Comparison of ENCODE assay signal across 24 cellular contexts in the genomic region with DNA sequence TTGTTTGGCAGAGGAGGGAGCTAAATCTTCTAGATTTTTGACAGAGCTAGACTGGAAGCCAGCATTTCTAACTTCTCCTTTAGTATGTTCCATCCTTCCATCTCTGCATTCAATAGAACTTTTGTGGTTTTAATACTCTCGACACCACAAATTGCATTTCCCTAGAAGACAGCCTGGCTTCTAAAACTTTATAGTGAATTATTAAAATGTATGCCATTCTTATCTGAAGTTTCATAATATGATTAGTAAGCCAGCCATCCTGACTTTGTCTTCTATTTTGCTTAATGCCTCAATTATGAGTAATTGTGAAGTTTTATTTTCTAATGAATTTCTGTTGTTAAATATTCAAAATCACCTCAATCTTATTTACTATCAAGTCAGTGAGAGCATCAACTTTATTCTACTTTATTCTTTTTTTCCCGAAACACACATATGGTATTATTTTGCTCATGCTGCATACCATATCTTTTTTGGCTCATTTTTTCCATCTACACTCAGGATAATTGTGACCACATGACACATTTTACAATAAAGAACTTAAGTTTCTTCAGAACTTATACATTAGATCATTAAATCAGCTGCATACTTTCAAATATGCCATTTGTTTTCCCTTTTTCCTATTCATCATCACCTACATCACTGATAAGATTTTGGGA. TPM values are rescaled to one million over a fixed set of nuclear protein-coding genes. Genes with fewer than 3 reads are reported as not detected.
DNase-seq lines count a peak whose midpoint lies in the region; ATAC-seq and TF ChIP-seq lines count a peak whose summit lies in the region.
"Had no signal": no experiment of that assay in that cellular context is flagged by ENCODE, and none has a peak within 500 bp of the region (broad histone marks: within the 10 kb centered on the region; RNA-seq: fewer than 3 reads in every experiment).

No MANE protein-coding gene starts in this region.

- H3K4me3 ChIP-seq in GM23338, result no peak overlapping the region
- H3K4me3 ChIP-seq: PC-9 had no signal

- H3K4me1 Mint-ChIP-seq in osteocyte (ENCODE audit: unreplicated experiment), result peaks cover 64% of the 10 kb centered on the region
- peaks cover 4% of the 10 kb centered on the region; the same call in 1 of the 3 replicates for H3K4me1 Mint-ChIP-seq in GM23338
- no peaks in the 10 kb centered on the region for H3K4me1 Mint-ChIP-seq in activated CD4-positive, alpha-beta T cell treated with anti-CD3 and anti-CD28 coated beads, Interleukin-2, amount 10 ng/mL, durations not matched to agents 24 days and 14 days

- H3K9me3 Mint-ChIP-seq in osteocyte (ENCODE audit: unreplicated experiment) (no peaks in the 10 kb centered on the region), GM23338 (no peaks in the 10 kb centered on the region)
- no peaks in the 10 kb centered on the region for H3K9me3 Mint-ChIP-seq in activated CD4-positive, alpha-beta T cell treated with anti-CD3 and anti-CD28 coated beads, Interleukin-2, amount 10 ng/mL, durations not matched to agents 24 days and 14 days
- H3K9me3 Mint-ChIP-seq: CD4-positive, alpha-beta T cell had no signal

- no peaks in the 10 kb centered on the region for H3F3A ChIP-seq in GM23338 (replicated peaks; ENCODE audit: low read depth)

- peak overlapping the region; percentile 69 for H3K27ac Mint-ChIP-seq in osteocyte (ENCODE audit: unreplicated experiment)
- H3K27ac Mint-ChIP-seq in GM23338, result no peak overlapping the region
- H3K27ac Mint-ChIP-seq in activated CD4-positive, alpha-beta T cell treated with anti-CD3 and anti-CD28 coated beads, Interleukin-2, amount 10 ng/mL, durations not matched to agents 24 days and 14 days, result no peak overlapping the region
- H3K27ac Mint-ChIP-seq: CD4-positive, alpha-beta T cell had no signal

- no peaks in the 10 kb centered on the region for H3K27me3 Mint-ChIP-seq in osteocyte (ENCODE audit: unreplicated experiment)
- H3K27me3 Mint-ChIP-seq in GM23338 (ENCODE audit: insufficient read depth, low read depth, poor library complexity), result no peaks in the 10 kb centered on the region
- peaks cover 9% of the 10 kb centered on the region for H3K27me3 Mint-ChIP-seq in activated CD4-positive, alpha-beta T cell treated with anti-CD3 and anti-CD28 coated beads, Interleukin-2, amount 10 ng/mL, durations not matched to agents 24 days and 14 days

- ATAC-seq in GM23338, result no peak

- no peaks in the 10 kb centered on the region for H3K27me3 ChIP-seq in GM23338 (ENCODE audit: insufficient read depth)

- H3K36me3 ChIP-seq in GM23338 (ENCODE audit: insufficient read depth), result no peaks in the 10 kb centered on the region

- peaks cover 59% of the 10 kb centered on the region for H3K36me3 Mint-ChIP-seq in osteocyte (ENCODE audit: unreplicated experiment)
- H3K36me3 Mint-ChIP-seq in GM23338 (ENCODE audit: low read depth), result no peaks in the 10 kb centered on the region
- H3K36me3 Mint-ChIP-seq in activated CD4-positive, alpha-beta T cell treated with anti-CD3 and anti-CD28 coated beads, Interleukin-2, amount 10 ng/mL, durations not matched to agents 24 days and 14 days (ENCODE audit: low read depth), result no peaks in the 10 kb centered on the region

- POLR2A ChIA-PET in RWPE1 (lab: Yijun Ruan, JAX; ENCODE audit: low non-redundant PET), result no interaction called here

- CTCF ChIA-PET in RWPE1 (lab: Yijun Ruan, JAX), result interaction anchor here (0.6 to 1.8 kb wide), 2 partner anchors 8 to 88 kb away, joined by 4 to 7 read pairs; no protein-coding TSS in a partner anchor

- H3K4me2 ChIP-seq in GM23338, result no peak overlapping the region
- H3K4me2 ChIP-seq: KMS-11, PC-9 had no signal

- H3K9me2 ChIP-seq in GM23338 (ENCODE audit: insufficient read depth), result no peaks in the 10 kb centered on the region

- intact Hi-C loops in activated CD4-positive, alpha-beta T cell treated with anti-CD3 and anti-CD28 coated beads, Interleukin-2, amount 10 ng/mL, durations not matched to agents 24 days and 14 days (cut with micrococcal nuclease), result no loop called here

- H4K20me1 ChIP-seq in GM23338 (replicated peaks; ENCODE audit: insufficient read depth), result no peaks in the 10 kb centered on the region

- H3K27ac ChIP-seq in GM23338 (ENCODE audit: low read depth) (no peak overlapping the region), RWPE1 (no peak overlapping the region)
- H3K27ac ChIP-seq: KMS-11, PC-9 had no signal

- no peaks in the 10 kb centered on the region for H3K4me1 ChIP-seq in GM23338 (ENCODE audit: insufficient read depth)
- H3K4me1 ChIP-seq: Caco-2 had no signal

- no peak overlapping the region for H2AFZ ChIP-seq in GM23338
- H2AFZ ChIP-seq: PC-9 had no signal

- H3K79me2 ChIP-seq in GM23338 (replicated peaks; ENCODE audit: insufficient read depth), result no peaks in the 10 kb centered on the region

- TF ChIP-seq CTCF in osteocyte (IDR thresholded peaks at IDR 0.05), result no peak
- TF ChIP-seq CTCF in GM23338 (conservative IDR thresholded peaks at IDR 0.05; ENCODE audit: low read depth in 2 of 2), result no peak
- no peak for TF ChIP-seq CTCF in RWPE1 (conservative IDR thresholded peaks at IDR 0.05; ENCODE audit: low read depth)

- DNase-seq in EL, result peak; percentile 13
- DNase-seq in amniotic epithelial cell (ENCODE audit: low read depth), result peak; percentile 60
- DNase-seq in fibroblast of peridontal ligament (ENCODE audit: extremely low read depth), result peak; percentile 74
- DNase-seq in osteocyte (ENCODE audit: extremely low spot score, unreplicated experiment), result no peak
- no peak for DNase-seq in GM23338 (ENCODE audit: low spot score)
- no peak for DNase-seq in activated CD4-positive, alpha-beta T cell treated with anti-CD3 and anti-CD28 coated beads, Interleukin-2, amount 10 ng/mL, durations not matched to agents 24 days and 14 days
- no peak for DNase-seq in RWPE1 (ENCODE audit: low spot score)
- no peak for DNase-seq in C1 segment of cervical spinal cord (lab: John Stamatoyannopoulos, UW)
- DNase-seq: Caco-2; CD4-positive, alpha-beta T cell; DMS 273 treated with DMSO at 0.1 percent for 48 hours; DMS79 treated with DMSO at 0.1 percent for 48 hours; IMR-90; NCI-H1092 treated with DMSO at 0.1 percent for 48 hours; NCI-H146; NCI-H2029; NCI-H226; NCI-H510A treated with DMSO at 0.1 percent for 48 hours; NCI-H748 treated with DMSO at 0.1 percent for 48 hours; PC-9; SIG-M5 had no signal

- H3K4me3 Mint-ChIP-seq in osteocyte (ENCODE audit: unreplicated experiment) (no peak overlapping the region), GM23338 (no peak overlapping the region)
- H3K4me3 Mint-ChIP-seq in activated CD4-positive, alpha-beta T cell treated with anti-CD3 and anti-CD28 coated beads, Interleukin-2, amount 10 ng/mL, durations not matched to agents 24 days and 14 days, result no peak overlapping the region
- H3K4me3 Mint-ChIP-seq: CD4-positive, alpha-beta T cell had no signal

TF ChIP-seq in GM23338, 12 proteins besides CTCF, POLR2A, EP300 and RAD21 (continues in another document):
- no peak for TF ChIP-seq EZH2 (IDR thresholded peaks at IDR 0.05; ENCODE audit: low read depth, unreplicated experiment)
- TF ChIP-seq, protein P1, sequence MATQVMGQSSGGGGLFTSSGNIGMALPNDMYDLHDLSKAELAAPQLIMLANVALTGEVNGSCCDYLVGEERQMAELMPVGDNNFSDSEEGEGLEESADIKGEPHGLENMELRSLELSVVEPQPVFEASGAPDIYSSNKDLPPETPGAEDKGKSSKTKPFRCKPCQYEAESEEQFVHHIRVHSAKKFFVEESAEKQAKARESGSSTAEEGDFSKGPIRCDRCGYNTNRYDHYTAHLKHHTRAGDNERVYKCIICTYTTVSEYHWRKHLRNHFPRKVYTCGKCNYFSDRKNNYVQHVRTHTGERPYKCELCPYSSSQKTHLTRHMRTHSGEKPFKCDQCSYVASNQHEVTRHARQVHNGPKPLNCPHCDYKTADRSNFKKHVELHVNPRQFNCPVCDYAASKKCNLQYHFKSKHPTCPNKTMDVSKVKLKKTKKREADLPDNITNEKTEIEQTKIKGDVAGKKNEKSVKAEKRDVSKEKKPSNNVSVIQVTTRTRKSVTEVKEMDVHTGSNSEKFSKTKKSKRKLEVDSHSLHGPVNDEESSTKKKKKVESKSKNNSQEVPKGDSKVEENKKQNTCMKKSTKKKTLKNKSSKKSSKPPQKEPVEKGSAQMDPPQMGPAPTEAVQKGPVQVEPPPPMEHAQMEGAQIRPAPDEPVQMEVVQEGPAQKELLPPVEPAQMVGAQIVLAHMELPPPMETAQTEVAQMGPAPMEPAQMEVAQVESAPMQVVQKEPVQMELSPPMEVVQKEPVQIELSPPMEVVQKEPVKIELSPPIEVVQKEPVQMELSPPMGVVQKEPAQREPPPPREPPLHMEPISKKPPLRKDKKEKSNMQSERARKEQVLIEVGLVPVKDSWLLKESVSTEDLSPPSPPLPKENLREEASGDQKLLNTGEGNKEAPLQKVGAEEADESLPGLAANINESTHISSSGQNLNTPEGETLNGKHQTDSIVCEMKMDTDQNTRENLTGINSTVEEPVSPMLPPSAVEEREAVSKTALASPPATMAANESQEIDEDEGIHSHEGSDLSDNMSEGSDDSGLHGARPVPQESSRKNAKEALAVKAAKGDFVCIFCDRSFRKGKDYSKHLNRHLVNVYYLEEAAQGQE (IDR thresholded peaks at IDR 0.05; ENCODE audit: unreplicated experiment), result no peak

RNA-seq across cellular contexts. Expression of gene EDNRA, which starts 30.2 kb away (rescaled TPM):
- total RNA-seq in osteocyte, result 181 and 195 TPM in 2 replicates
- 4.5 and 5.0 TPM in 2 replicates for total RNA-seq in GM23338 (2014; rRNA removed; shearing (Covaris generic))
- polyA plus RNA-seq in GM23338 (2016; fragmentation: Nextera tagmentation; extraction: Ambion mirVana), result 1.5 and 2.2 TPM in 2 replicates
- total RNA-seq in activated CD4-positive, alpha-beta T cell treated with anti-CD3 and anti-CD28 coated beads, Interleukin-2, amount 10 ng/mL, durations not matched to agents 24 days and 14 days, result not detected in 2 replicates
- total RNA-seq: CD4-positive, alpha-beta T cell; G401; H4; PC-9 had no signal

Comparison
In these comparisons a context has a peak if more than half of its experiments do, and no peak if none do; other contexts are left out.
1. DNase-seq: peak in EL (single experiment), amniotic epithelial cell (single experiment) and fibroblast of peridontal ligament (single experiment); none in osteocyte (single experiment), GM23338 (single experiment), activated CD4-positive, alpha-beta T cell treated with anti-CD3 and anti-CD28 coated beads, Interleukin-2, amount 10 ng/mL, durations not matched to agents 24 days and 14 days (single experiment), RWPE1 (single experiment) and C1 segment of cervical spinal cord (0 of 14).
2. RNA of gene EDNRA, which starts 30.2 kb away (total RNA-seq): 181 to 195 TPM in osteocyte; 4.5 to 5.0 TPM in GM23338 and not detected in activated CD4-positive, alpha-beta T cell treated with anti-CD3 and anti-CD28 coated beads, Interleukin-2, amount 10 ng/mL, durations not matched to agents 24 days and 14 days; every median in the first group is over 10 times any median in the second.